Comparison of ENCODE assay signal across 26 cellular contexts in the genomic region with DNA sequence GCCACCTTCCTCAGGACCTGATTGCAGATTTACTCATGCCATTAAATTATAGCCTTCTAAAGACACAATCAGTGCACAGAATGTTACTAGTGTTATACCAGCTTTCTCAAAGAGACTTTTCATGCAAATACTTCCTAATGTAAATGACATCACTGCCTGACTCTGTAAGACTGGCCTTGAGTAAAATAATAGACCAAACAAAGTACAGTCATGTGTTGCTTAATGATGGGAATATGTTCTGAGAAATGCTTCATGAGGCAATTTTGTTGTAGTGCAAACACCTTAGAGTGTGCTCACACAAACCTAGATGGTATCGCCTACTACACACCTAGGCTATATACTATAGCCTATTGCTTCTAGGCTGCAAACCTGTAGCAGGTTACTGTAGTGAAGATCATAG.
"Had no signal": no experiment of that assay in that cellular context is flagged by ENCODE, and none has a peak within 500 bp of the region (broad histone marks: within the 10 kb centered on the region; RNA-seq: fewer than 3 reads in every experiment).

No MANE protein-coding gene starts in this region.

- ATAC-seq: mucosa of descending colon; naive thymus-derived CD4-positive, alpha-beta T cell; natural killer cell treated with Interleukin-12 subunit alpha and Interleukin-12 subunit beta and Interleukin-15 and Interleukin-18, amount 100 ng/mL, for 72 hours; right lobe of liver; stimulated activated memory B cell treated with anti-CD40 and anti-IgM and Interleukin-4, amounts not matched to agents 10 μg/mL and 1 μg/mL and 100 μg/mL, for 72 hours had no signal

- H3K27me3 Mint-ChIP-seq: memory B cell; naive thymus-derived CD4-positive, alpha-beta T cell; natural killer cell treated with Interleukin-12 subunit alpha and Interleukin-12 subunit beta and Interleukin-15 and Interleukin-18, amount 100 ng/mL, for 72 hours; progenitor cell of endocrine pancreas; stimulated activated memory B cell treated with anti-CD40 and anti-IgM and Interleukin-4, amounts not matched to agents 10 μg/mL and 1 μg/mL and 100 μg/mL, for 72 hours had no signal

- H3K4me3 ChIP-seq: left ventricle myocardium inferior, lung, mucosa of descending colon, ovary, right atrium auricular region, right lobe of liver, smooth muscle cell, stomach, testis, thyroid gland, transverse colon, upper lobe of left lung, vagina had no signal

- H3K27me3 ChIP-seq: ovary, right atrium auricular region, right lobe of liver, stomach, testis, thyroid gland, transverse colon, upper lobe of left lung, vagina had no signal

- H3K36me3 ChIP-seq: left ventricle myocardium inferior, ovary, right atrium auricular region, right lobe of liver, thyroid gland, transverse colon had no signal

- H3K9me3 Mint-ChIP-seq: natural killer cell treated with Interleukin-12 subunit alpha and Interleukin-12 subunit beta and Interleukin-15 and Interleukin-18, amount 100 ng/mL, for 72 hours had no signal

- DNase-seq: hippocampal formation; kidney; left ventricle myocardium inferior; midbrain; mucosa of descending colon; naive thymus-derived CD4-positive, alpha-beta T cell; ovary; right lobe of liver; stimulated activated CD4-positive, alpha-beta T cell treated with anti-CD3 and anti-CD28 coated beads, Interleukin-1b, Interleukin-23, amount 100 ng/mL, for 48 hours; stimulated activated CD4-positive, alpha-beta T cell treated with anti-CD3 and anti-CD28 coated beads, Interleukin-2, amount 100 ng/mL, for 48 hours; stimulated activated CD4-positive, alpha-beta T cell treated with anti-CD3 and anti-CD28 coated beads, Interleukin-4, amount 100 ng/mL, for 4 hours; stimulated activated CD8-positive, alpha-beta memory T cell treated with anti-CD3 and anti-CD28 coated beads, Interleukin-4, amount 100 ng/mL, for 48 hours; stimulated activated naive CD4-positive, alpha-beta T cell treated with Interleukin-2 at 50 U/mL for 16 hours; stomach; testis; thyroid gland; transverse colon; upper lobe of left lung had no signal

- H3K27ac Mint-ChIP-seq: memory B cell; natural killer cell treated with Interleukin-12 subunit alpha and Interleukin-12 subunit beta and Interleukin-15 and Interleukin-18, amount 100 ng/mL, for 72 hours; progenitor cell of endocrine pancreas; stimulated activated memory B cell treated with anti-CD40 and anti-IgM and Interleukin-4, amounts not matched to agents 10 μg/mL and 1 μg/mL and 100 μg/mL, for 72 hours had no signal

- H3K4me1 Mint-ChIP-seq: memory B cell; stimulated activated memory B cell treated with anti-CD40 and anti-IgM and Interleukin-4, amounts not matched to agents 10 μg/mL and 1 μg/mL and 100 μg/mL, for 72 hours had no signal

- H3K4me3 Mint-ChIP-seq: memory B cell; naive thymus-derived CD4-positive, alpha-beta T cell; natural killer cell treated with Interleukin-12 subunit alpha and Interleukin-12 subunit beta and Interleukin-15 and Interleukin-18, amount 100 ng/mL, for 72 hours; stimulated activated memory B cell treated with anti-CD40 and anti-IgM and Interleukin-4, amounts not matched to agents 10 μg/mL and 1 μg/mL and 100 μg/mL, for 72 hours had no signal

- H3K9me3 ChIP-seq: left ventricle myocardium inferior, mucosa of descending colon, ovary, right atrium auricular region, right lobe of liver, stomach, testis, thyroid gland, transverse colon, upper lobe of left lung, vagina had no signal

- H3K4me1 ChIP-seq: left ventricle myocardium inferior, right atrium auricular region, stomach, testis, transverse colon, upper lobe of left lung, vagina had no signal

- H3K27ac ChIP-seq: left ventricle myocardium inferior, ovary, right atrium auricular region, stomach, testis, thyroid gland, transverse colon, upper lobe of left lung, vagina had no signal

- H3K4me2 ChIP-seq: smooth muscle cell had no signal
